In the genomic region with DNA sequence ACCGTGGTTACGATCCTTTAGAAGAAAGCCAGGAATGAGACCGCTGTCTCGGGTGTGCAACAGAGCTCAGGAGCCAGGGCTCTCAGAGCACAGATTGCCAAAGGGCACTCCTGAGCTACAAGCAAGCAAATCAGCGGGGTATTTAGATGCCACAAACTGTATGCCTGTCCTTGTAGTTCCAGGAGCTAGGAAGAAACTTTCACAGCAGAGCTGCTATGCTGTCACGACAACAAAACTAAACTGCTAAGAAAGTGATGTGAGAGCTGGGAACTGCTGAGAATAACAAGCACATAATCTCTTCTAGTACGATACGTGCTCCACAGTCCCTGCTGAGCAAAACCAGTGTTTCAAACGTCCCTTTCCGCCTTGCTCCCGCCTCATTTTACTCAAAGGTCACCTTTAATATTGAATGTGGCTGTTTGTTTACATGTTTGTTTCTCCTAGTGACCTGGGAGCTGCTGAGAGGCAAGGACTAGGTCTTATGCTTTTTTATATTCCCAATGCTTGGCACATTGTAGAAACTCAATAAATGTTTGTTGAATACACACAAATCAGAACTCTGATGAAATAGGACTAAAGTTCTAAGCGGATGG, we compare ENCODE assay signal across 14 cellular contexts. TPM values are rescaled to one million over a fixed set of nuclear protein-coding genes. Genes with fewer than 3 reads are reported as not detected.
DNase-seq lines count a peak whose midpoint lies in the region; ATAC-seq, FAIRE-seq and TF ChIP-seq lines count a peak whose summit lies in the region.
"Had no signal": no experiment of that assay in that cellular context is flagged by ENCODE, and none has a peak within 500 bp of the region (broad histone marks: within the 10 kb centered on the region; RNA-seq: fewer than 3 reads in every experiment).

No MANE protein-coding gene starts in this region.

- H3K27me3 Mint-ChIP-seq in astrocyte (ENCODE audit: low read depth, unreplicated experiment): peaks cover 7% of the 10 kb centered on the region
- H3K27me3 Mint-ChIP-seq in progenitor cell of endocrine pancreas: peaks cover 8% of the 10 kb centered on the region
- peaks cover 4% of the 10 kb centered on the region in 2 donors for H3K27me3 Mint-ChIP-seq in T-cell

- no peak for ATAC-seq in activated naive CD4-positive, alpha-beta T cell treated with anti-CD3 and anti-CD28 coated beads, Interleukin-2, amount 50 U/mL, for 72 hours
- no peak for ATAC-seq in T-cell (replicated peaks in 1 of 4)
- no peak for ATAC-seq in GM21390 (IDR thresholded peaks at IDR 0.05; ENCODE audit: unreplicated experiment)

- H4K20me1 ChIP-seq in astrocyte (ENCODE audit: insufficient read depth, low read length): no peaks in the 10 kb centered on the region

- H3K9me3 Mint-ChIP-seq in astrocyte (ENCODE audit: unreplicated experiment) (no peaks in the 10 kb centered on the region), progenitor cell of endocrine pancreas (ENCODE audit: low read depth) (no peaks in the 10 kb centered on the region), T-cell (peaks cover 0 to 4% (median 0%) of the 10 kb centered on the region in 3 donors)
- H3K9me3 Mint-ChIP-seq in activated naive CD4-positive, alpha-beta T cell treated with anti-CD3 and anti-CD28 coated beads, Interleukin-2, amount 50 U/mL, for 72 hours: no peaks in the 10 kb centered on the region

- TF ChIP-seq CTCF in astrocyte (IDR thresholded peaks at IDR 0.05; ENCODE audit: insufficient read depth, low read depth, low read length): no peak
- no peak for TF ChIP-seq CTCF in progenitor cell of endocrine pancreas (IDR thresholded peaks at IDR 0.05; ENCODE audit: unreplicated experiment)

- no peaks in the 10 kb centered on the region for H3K27me3 ChIP-seq in astrocyte (ENCODE audit: insufficient read depth, low read length)

- peak overlapping the region; percentile 66 for H2AFZ ChIP-seq in astrocyte (ENCODE audit: low read depth, low read length)

- no peak overlapping the region for H3K27ac ChIP-seq in astrocyte (ENCODE audit: low read depth, low read length)

- H3K36me3 Mint-ChIP-seq in astrocyte (ENCODE audit: low read depth, unreplicated experiment) (no peaks in the 10 kb centered on the region), progenitor cell of endocrine pancreas (ENCODE audit: insufficient read depth) (peaks cover 1% of the 10 kb centered on the region), T-cell (no peaks in the 10 kb centered on the region)
- H3K36me3 Mint-ChIP-seq in activated naive CD4-positive, alpha-beta T cell treated with anti-CD3 and anti-CD28 coated beads, Interleukin-2, amount 50 U/mL, for 72 hours: no peaks in the 10 kb centered on the region

- no peak for FAIRE-seq in astrocyte (lab: Jason Lieb, UNC)
- FAIRE-seq: frontal cortex, islet of Langerhans had no signal

- no peaks in the 10 kb centered on the region for H3K36me3 ChIP-seq in astrocyte (ENCODE audit: insufficient read depth, low read length)

- H3K27ac Mint-ChIP-seq in astrocyte (ENCODE audit: unreplicated experiment) (no peak overlapping the region), progenitor cell of endocrine pancreas (peak overlapping the region; percentile 62), T-cell (no peak overlapping the region)
- H3K27ac Mint-ChIP-seq in activated naive CD4-positive, alpha-beta T cell treated with anti-CD3 and anti-CD28 coated beads, Interleukin-2, amount 50 U/mL, for 72 hours: no peak overlapping the region

- POLR2A ChIA-PET in T-cell (lab: Charles Lee): interaction anchor here in 1 of 2 donors (0.6 kb wide), 1 partner anchor 55 kb away, joined by 3 read pairs; no protein-coding TSS in a partner anchor

- H3K4me3 Mint-ChIP-seq in astrocyte (ENCODE audit: unreplicated experiment) (no peak overlapping the region), progenitor cell of endocrine pancreas (ENCODE audit: low read depth) (no peak overlapping the region), T-cell (no peak overlapping the region)

- peak overlapping the region; percentile 77 for H3K4me2 ChIP-seq in astrocyte (ENCODE audit: low read length)

- CTCF ChIA-PET in T-cell (lab: Charles Lee): no interaction called here

- H3K4me3 ChIP-seq in astrocyte (ENCODE audit: insufficient read depth, low read depth, low read length): peak overlapping the region; percentile 35

- peak overlapping the region; percentile 27 for H3K9ac ChIP-seq in astrocyte (ENCODE audit: low read length)

- H3K79me2 ChIP-seq in astrocyte (ENCODE audit: insufficient read depth, low read length): no peaks in the 10 kb centered on the region

- H3K4me1 ChIP-seq in astrocyte (ENCODE audit: insufficient read depth, low read length): peaks cover 9% of the 10 kb centered on the region

- no peaks in the 10 kb centered on the region for H3K9me3 ChIP-seq in astrocyte (ENCODE audit: insufficient read depth, low read depth, low read length)

- H3K4me1 Mint-ChIP-seq in astrocyte (ENCODE audit: low read depth, unreplicated experiment): peaks cover 6% of the 10 kb centered on the region
- H3K4me1 Mint-ChIP-seq in progenitor cell of endocrine pancreas (ENCODE audit: low read depth): peaks cover 26% of the 10 kb centered on the region
- H3K4me1 Mint-ChIP-seq in T-cell: peaks cover 0 to 3% (median 0%) of the 10 kb centered on the region in 3 donors

- DNase-seq in AG08396 (ENCODE audit: low spot score) (peak; percentile 17), astrocyte (ENCODE audit: low read depth) (no peak), iris pigment epithelial cell (ENCODE audit: low read depth) (peak; percentile 11), progenitor cell of endocrine pancreas (ENCODE audit: low spot score, unreplicated experiment) (no peak), HK-2 (ENCODE audit: unreplicated experiment) (no peak), T-cell (no peak)
- no peak for DNase-seq in activated naive CD4-positive, alpha-beta T cell treated with anti-CD3 and anti-CD28 coated beads, Interleukin-2, amount 50 U/mL, for 72 hours (ENCODE audit: low spot score in 2 of 2)
- DNase-seq: activated naive CD4-positive, alpha-beta T cell treated with anti-CD3 and anti-CD28 coated beads, Interleukin-2, amount 50 U/mL, for 16 hours; NCI-H82; SIG-M5; stimulated activated CD4-positive, alpha-beta T cell treated with anti-CD3 and anti-CD28 coated beads, Interleukin-15, amount 100 ng/mL, for 24 hours had no signal

RNA-seq across cellular contexts. Expression of a gene that starts 14.7 kb away (rescaled TPM):
- 0.14 and 0.50 TPM in 2 replicates for total RNA-seq in astrocyte
- total RNA-seq in progenitor cell of endocrine pancreas: 0.48 and 0.73 TPM in 2 replicates
- under 1 TPM; 0.16 to 0.43 TPM for total RNA-seq in activated naive CD4-positive, alpha-beta T cell treated with anti-CD3 and anti-CD28 coated beads, Interleukin-2, amount 50 U/mL, for 72 hours
- 1 to 10 TPM in 2 of 5 donors, under 1 TPM in 3; 0.23 to 2.9 (median 0.98) TPM for total RNA-seq in T-cell

Comparison
In these comparisons a context has a peak if more than half of its experiments do, and no peak if none do; other contexts are left out.
1. DNase-seq: peak in AG08396 (single experiment) and iris pigment epithelial cell (single experiment); none in astrocyte (single experiment), progenitor cell of endocrine pancreas (single experiment), activated naive CD4-positive, alpha-beta T cell treated with anti-CD3 and anti-CD28 coated beads, Interleukin-2, amount 50 U/mL, for 72 hours (0 of 2), HK-2 (single experiment) and T-cell (0 of 34).